In the genomic region with DNA sequence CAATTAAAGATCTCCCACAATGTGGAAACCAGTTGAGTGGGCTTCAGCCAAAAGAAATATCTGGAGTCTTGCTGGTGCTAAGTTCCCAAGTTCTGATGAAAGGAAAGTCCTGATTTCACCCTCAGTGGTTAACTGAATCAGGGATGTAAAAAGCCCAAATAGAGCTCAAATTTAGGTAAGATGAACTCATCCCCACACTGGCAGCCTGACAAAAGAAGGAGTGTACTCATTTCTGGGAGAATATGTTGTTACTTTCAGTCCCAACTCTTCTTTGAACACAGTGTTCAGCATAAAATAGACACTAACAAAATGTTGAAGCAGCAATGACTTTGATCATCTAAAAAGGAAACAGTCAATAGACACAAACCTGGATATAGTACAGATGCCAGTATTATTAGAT, we compare ENCODE assay signal across 34 cellular contexts.
"Had no signal": no experiment of that assay in that cellular context is flagged by ENCODE, and none has a peak within 500 bp of the region (broad histone marks: within the 10 kb centered on the region; RNA-seq: fewer than 3 reads in every experiment).

No MANE protein-coding gene starts in this region.

- DNase-seq: Karpas-422, Kasumi-1, MG63, MM.1S, MV-4-11, NCI-H1048, NCI-H1092, NCI-H1092 treated with DMSO at 0.1 percent for 48 hours, NCI-H1105, NCI-H1105 treated with DMSO at 0.1 percent for 48 hours, NCI-H1417, NCI-H1417 treated with DMSO at 0.1 percent for 48 hours, NCI-H1436, NCI-H1436 treated with DMSO at 0.1 percent for 48 hours, NCI-H146, NCI-H1694, NCI-H1694 treated with DMSO at 0.1 percent for 48 hours, NCI-H187, NCI-H187 treated with DMSO at 0.1 percent for 48 hours, NCI-H1930, NCI-H2029, NCI-H2029 treated with DMSO at 0.1 percent for 48 hours, NCI-H2081, NCI-H2081 treated with DMSO at 0.1 percent for 48 hours, NCI-H2107, NCI-H2171, NCI-H2171 treated with DMSO at 0.1 percent for 48 hours, NCI-H2227 treated with DMSO at 0.1 percent for 48 hours, NCI-H226, NCI-H345, NCI-H446, NCI-H446 treated with DMSO at 0.1 percent for 48 hours, NCI-H510A, NCI-H510A treated with DMSO at 0.1 percent for 48 hours had no signal
